Comparison of ENCODE assay signal across 24 cellular contexts in the genomic region with DNA sequence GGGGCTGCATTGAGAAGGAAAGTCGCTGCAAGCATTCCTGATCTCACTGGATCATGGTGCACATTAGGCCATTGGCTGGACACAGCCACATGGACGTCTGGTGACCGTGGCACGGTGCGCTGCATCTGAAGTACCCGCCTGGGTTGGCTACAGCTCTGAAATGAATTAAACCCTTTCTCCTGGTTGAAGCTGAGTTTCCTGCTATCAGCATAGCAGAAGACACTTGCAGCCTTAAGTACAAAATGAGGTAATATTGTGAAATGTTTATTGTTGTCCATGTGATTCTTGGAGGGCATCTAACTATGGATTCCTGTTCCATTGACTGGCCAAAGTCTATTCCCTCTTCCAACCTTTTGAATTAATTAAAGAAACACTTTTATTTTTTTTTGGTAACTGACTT.
"Had no signal": no experiment of that assay in that cellular context is flagged by ENCODE, and none has a peak within 500 bp of the region (broad histone marks: within the 10 kb centered on the region; RNA-seq: fewer than 3 reads in every experiment).

No MANE protein-coding gene starts in this region.

- H3K9ac ChIP-seq: neural progenitor cell had no signal

- H3K27ac Mint-ChIP-seq: memory B cell; mesothelial cell of epicardium; natural killer cell treated with Interleukin-12 subunit alpha and Interleukin-12 subunit beta and Interleukin-15 and Interleukin-18, amount 100 ng/mL, for 72 hours; neural progenitor cell; progenitor cell of endocrine pancreas; stimulated activated effector memory CD8-positive, alpha-beta T cell treated with anti-CD3 and anti-CD28 coated beads, Interleukin-12 subunit alpha, Interleukin-12 subunit beta, amount 100 ng/mL, for 72 hours had no signal

- DNase-seq: colonic mucosa; dermis blood vessel endothelial cell; esophagus squamous epithelium; heart left ventricle; hippocampal formation; kidney glomerular epithelial cell; lower lobe of right lung; nucleus accumbens; pancreas; right cardiac atrium; stimulated activated CD4-positive, alpha-beta T cell treated with anti-CD3 and anti-CD28 coated beads, Interleukin-4, amount 100 ng/mL, for 1 hour; stimulated activated CD8-positive, alpha-beta memory T cell treated with anti-CD3 and anti-CD28 coated beads, Interleukin-4, amount 100 ng/mL, for 48 hours; stimulated activated naive CD8-positive, alpha-beta T cell treated with anti-CD3 and anti-CD28 coated beads, Interleukin-15, Interleukin-2, amounts not matched to agents 100 U/mL and 50 U/mL, for 24 hours; thyroid gland had no signal

- H3K4me3 Mint-ChIP-seq: memory B cell; mesothelial cell of epicardium; natural killer cell treated with Interleukin-12 subunit alpha and Interleukin-12 subunit beta and Interleukin-15 and Interleukin-18, amount 100 ng/mL, for 72 hours; neural progenitor cell; stimulated activated effector memory CD8-positive, alpha-beta T cell treated with anti-CD3 and anti-CD28 coated beads, Interleukin-12 subunit alpha, Interleukin-12 subunit beta, amount 100 ng/mL, for 72 hours had no signal

- H3K4me1 Mint-ChIP-seq: neural progenitor cell; stimulated activated effector memory CD8-positive, alpha-beta T cell treated with anti-CD3 and anti-CD28 coated beads, Interleukin-12 subunit alpha, Interleukin-12 subunit beta, amount 100 ng/mL, for 72 hours had no signal

- H3K27me3 Mint-ChIP-seq: progenitor cell of endocrine pancreas had no signal

- H3K36me3 ChIP-seq: colonic mucosa, esophagus squamous epithelium, heart left ventricle, lower lobe of right lung, neural progenitor cell, pancreas, suprapubic skin, thyroid gland, upper lobe of left lung, vagina had no signal

- H3K27me3 ChIP-seq: colonic mucosa, esophagus squamous epithelium, heart left ventricle, neural progenitor cell, pancreas, suprapubic skin, thyroid gland, upper lobe of left lung, vagina had no signal

- H3K4me2 ChIP-seq: neural progenitor cell, smooth muscle cell had no signal

- H3K9me3 ChIP-seq: colonic mucosa, esophagus squamous epithelium, lower lobe of right lung, pancreas, suprapubic skin, thyroid gland, upper lobe of left lung, vagina had no signal

- H3K4me3 ChIP-seq: colonic mucosa, esophagus squamous epithelium, heart left ventricle, lower lobe of right lung, neural progenitor cell, pancreas, smooth muscle cell, suprapubic skin, thyroid gland, upper lobe of left lung, vagina had no signal

- H3K4me1 ChIP-seq: colonic mucosa, neural progenitor cell had no signal

- H3K9me3 Mint-ChIP-seq: stimulated activated effector memory CD8-positive, alpha-beta T cell treated with anti-CD3 and anti-CD28 coated beads, Interleukin-12 subunit alpha, Interleukin-12 subunit beta, amount 100 ng/mL, for 72 hours had no signal

- H2AFZ ChIP-seq: neural progenitor cell had no signal

- H3K27ac ChIP-seq: colonic mucosa, esophagus squamous epithelium, heart left ventricle, lower lobe of right lung, neural progenitor cell, pancreas, suprapubic skin, thyroid gland, upper lobe of left lung, vagina had no signal

- ATAC-seq: lower lobe of right lung; natural killer cell treated with Interleukin-12 subunit alpha and Interleukin-12 subunit beta and Interleukin-15 and Interleukin-18, amount 100 ng/mL, for 72 hours; stimulated activated effector memory CD8-positive, alpha-beta T cell treated with anti-CD3 and anti-CD28 coated beads, Interleukin-12 subunit alpha, Interleukin-12 subunit beta, amount 100 ng/mL, for 72 hours; stimulated activated naive CD8-positive, alpha-beta T cell treated with anti-CD3 and anti-CD28 coated beads, Interleukin-15, Interleukin-2, amounts not matched to agents 100 U/mL and 50 U/mL, for 24 hours had no signal

- H3K36me3 Mint-ChIP-seq: mesothelial cell of epicardium; natural killer cell treated with Interleukin-12 subunit alpha and Interleukin-12 subunit beta and Interleukin-15 and Interleukin-18, amount 100 ng/mL, for 72 hours; neural progenitor cell; stimulated activated effector memory CD8-positive, alpha-beta T cell treated with anti-CD3 and anti-CD28 coated beads, Interleukin-12 subunit alpha, Interleukin-12 subunit beta, amount 100 ng/mL, for 72 hours had no signal
